In the genomic region with DNA sequence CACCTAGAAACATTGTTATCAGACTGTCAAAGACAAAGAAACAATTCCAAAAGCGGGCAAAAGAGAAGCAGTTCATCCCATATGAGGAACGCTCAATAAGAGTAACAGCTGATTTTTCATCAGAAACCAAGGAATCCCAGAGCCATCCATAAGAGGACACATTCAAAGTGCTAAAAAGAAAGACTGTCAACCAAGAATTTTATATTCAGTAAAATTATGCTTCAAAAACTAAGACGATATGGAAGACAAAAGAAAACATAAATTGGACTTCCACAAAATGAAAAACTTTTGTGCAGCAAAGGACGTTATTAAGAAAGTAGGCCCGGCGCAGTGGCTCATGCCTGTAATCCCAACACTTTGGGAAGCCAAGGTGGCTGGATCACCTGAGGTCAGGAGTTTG, we compare ENCODE assay signal across 1 cellular context.
A peak's percentile ranks its signal among the peaks of the same experiment; 100 is the strongest.
TF ChIP-seq lines count a peak whose summit lies in the region.

No MANE protein-coding gene starts in this region.

TF ChIP-seq in GM12878, 131 proteins besides CTCF, POLR2A, EP300 and RAD21:
- TF ChIP-seq ESRRA (IDR thresholded peaks at IDR 0.05; ENCODE audit: low read length) = no peak
- TF ChIP-seq SREBF2 (IDR thresholded peaks at IDR 0.05; ENCODE audit: low read length) = no peak
- no peak for TF ChIP-seq PAX5 (IDR thresholded peaks at IDR 0.05; ENCODE audit: borderline replicate concordance, low read depth, low read length)
- TF ChIP-seq CBX5 (IDR thresholded peaks at IDR 0.05; ENCODE audit: low read depth) = 0 out of 2 replicates have a peak, but pooled peaks have one; percentile 55
- TF ChIP-seq POLR2AphosphoS2 (IDR thresholded peaks at IDR 0.05; ENCODE audit: low read depth, low read length) = no peak
- TF ChIP-seq ZNF207 (IDR thresholded peaks at IDR 0.05; ENCODE audit: borderline replicate concordance) = no peak
- TF ChIP-seq RBBP5 (conservative IDR thresholded peaks at IDR 0.05) = no peak
